24 cellular contexts compared by ENCODE assay signal in genomic region chr10:116668018-116668417, GRCh38. TPM values are rescaled to one million over a fixed set of nuclear protein-coding genes. Genes with fewer than 3 reads are reported as not detected.
"Had no signal": no experiment of that assay in that cellular context is flagged by ENCODE, and none has a peak within 500 bp of the region (broad histone marks: within the 10 kb centered on the region; RNA-seq: fewer than 3 reads in every experiment).

No MANE protein-coding gene starts in this region.

- ATAC-seq: HepG2 had no signal

- H3K27ac ChIP-seq: SJSA1 had no signal

- H3K4me1 ChIP-seq: SJSA1 had no signal

- H3K4me3 ChIP-seq: MG63, SJSA1 had no signal

- H3K27me3 ChIP-seq: MG63 had no signal

- H3K9me3 ChIP-seq: MG63, SJSA1, SK-N-SH had no signal

- DNase-seq: IMR-90, Karpas-422, KG1, MG63, NCI-H1092, NCI-H1105 treated with DMSO at 0.1 percent for 48 hours, NCI-H1436, NCI-H187, NCI-H2029, NCI-H2081 treated with DMSO at 0.1 percent for 48 hours, NCI-H2171, NCI-H226, NCI-H446, NCI-H510A, NCI-H524 treated with DMSO at 0.1 percent for 48 hours, NCI-H69, NCI-H774, Right ventricle myocardium superior, RPMI8226, SIG-M5, SK-N-SH had no signal

- H3K36me3 ChIP-seq: MG63, SJSA1 had no signal

RNA-seq across cellular contexts. Expression of gene PNLIPRP2, which starts 47.3 kb away (rescaled TPM):
- total RNA-seq: HT1080, IMR-90, Right ventricle myocardium superior, SJSA1 had no signal
